1 cellular context compared by ENCODE assay signal in the genomic region with DNA sequence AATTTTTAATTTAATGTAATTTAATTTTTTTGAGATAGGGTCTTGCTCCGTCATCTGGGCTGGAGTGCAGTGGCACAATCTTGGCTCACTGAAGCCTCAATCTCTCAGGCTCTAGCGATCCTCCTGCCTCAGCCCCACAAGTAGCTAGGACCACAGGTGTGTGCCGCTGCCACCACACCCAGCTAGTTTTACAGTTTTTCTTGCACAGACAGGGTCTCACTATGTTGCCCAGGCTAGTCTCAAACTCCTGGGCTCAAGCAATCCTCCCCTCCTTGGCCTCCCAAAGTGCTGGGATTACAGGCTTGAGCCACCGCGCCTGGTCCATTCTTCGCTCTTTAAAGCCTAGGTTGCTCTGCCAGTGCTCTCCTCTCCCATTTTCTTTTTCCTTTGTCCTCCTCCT.
TF ChIP-seq lines count a peak whose summit lies in the region.

No MANE protein-coding gene starts in this region.

TF ChIP-seq in IMR-90, 13 proteins besides CTCF, POLR2A, EP300 and RAD21:
- TF ChIP-seq MXI1 (IDR thresholded peaks at IDR 0.05; ENCODE audit: borderline replicate concordance, low read depth, low read length) (no peak), SMC3 (IDR thresholded peaks at IDR 0.05; ENCODE audit: low read depth, low read length) (no peak), NFE2L2 (IDR thresholded peaks at IDR 0.05; ENCODE audit: low read depth, low read length) (no peak), MAZ (IDR thresholded peaks at IDR 0.05; ENCODE audit: borderline replicate concordance, low read depth, low read length) (no peak), MAFK (IDR thresholded peaks at IDR 0.05; ENCODE audit: low read depth, low read length) (no peak), RFX5 (IDR thresholded peaks at IDR 0.05; ENCODE audit: low read depth, low read length) (no peak), BHLHE40 (IDR thresholded peaks at IDR 0.05; ENCODE audit: low read depth, low read length) (no peak), FOS (IDR thresholded peaks at IDR 0.05; ENCODE audit: low read depth, low read length) (no peak), CEBPB (IDR thresholded peaks at IDR 0.05; ENCODE audit: low read depth, low read length) (no peak), CHD1 (IDR thresholded peaks at IDR 0.05; ENCODE audit: low read depth, low read length) (no peak), RCOR1 (IDR thresholded peaks at IDR 0.05; ENCODE audit: insufficient replicate concordance, low read length) (no peak)
- TF ChIP-seq, protein P1, sequence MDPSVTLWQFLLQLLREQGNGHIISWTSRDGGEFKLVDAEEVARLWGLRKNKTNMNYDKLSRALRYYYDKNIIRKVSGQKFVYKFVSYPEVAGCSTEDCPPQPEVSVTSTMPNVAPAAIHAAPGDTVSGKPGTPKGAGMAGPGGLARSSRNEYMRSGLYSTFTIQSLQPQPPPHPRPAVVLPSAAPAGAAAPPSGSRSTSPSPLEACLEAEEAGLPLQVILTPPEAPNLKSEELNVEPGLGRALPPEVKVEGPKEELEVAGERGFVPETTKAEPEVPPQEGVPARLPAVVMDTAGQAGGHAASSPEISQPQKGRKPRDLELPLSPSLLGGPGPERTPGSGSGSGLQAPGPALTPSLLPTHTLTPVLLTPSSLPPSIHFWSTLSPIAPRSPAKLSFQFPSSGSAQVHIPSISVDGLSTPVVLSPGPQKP (IDR thresholded peaks at IDR 0.05; ENCODE audit: borderline replicate concordance, low read depth, low read length): no peak
- TF ChIP-seq, protein P2, sequence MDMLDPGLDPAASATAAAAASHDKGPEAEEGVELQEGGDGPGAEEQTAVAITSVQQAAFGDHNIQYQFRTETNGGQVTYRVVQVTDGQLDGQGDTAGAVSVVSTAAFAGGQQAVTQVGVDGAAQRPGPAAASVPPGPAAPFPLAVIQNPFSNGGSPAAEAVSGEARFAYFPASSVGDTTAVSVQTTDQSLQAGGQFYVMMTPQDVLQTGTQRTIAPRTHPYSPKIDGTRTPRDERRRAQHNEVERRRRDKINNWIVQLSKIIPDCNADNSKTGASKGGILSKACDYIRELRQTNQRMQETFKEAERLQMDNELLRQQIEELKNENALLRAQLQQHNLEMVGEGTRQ (IDR thresholded peaks at IDR 0.05; ENCODE audit: low read depth, low read length): no peak
